In genomic region chr7:153457796-153458195, GRCh38 we compare ENCODE assay signal across 16 cellular contexts.
"Had no signal": no experiment of that assay in that cellular context is flagged by ENCODE, and none has a peak within 500 bp of the region (broad histone marks: within the 10 kb centered on the region; RNA-seq: fewer than 3 reads in every experiment).

No MANE protein-coding gene starts in this region.

- H3K27ac Mint-ChIP-seq: activated CD8-positive, alpha-beta T cell treated with anti-CD3 and anti-CD28 coated beads, Interleukin-2, amount 10 ng/mL, durations not matched to agents 7 days and 5 days; activated naive CD8-positive, alpha-beta T cell treated with anti-CD3 and anti-CD28 coated beads, Interleukin-2, amount 50 U/mL, for 24 hours; stimulated activated naive B cell treated with anti-CD40 and anti-IgM and Interleukin-4, amounts not matched to agents 10 μg/mL and 1 μg/mL and 100 μg/mL, for 72 hours had no signal

- DNase-seq: activated CD4-positive, alpha-beta T cell treated with anti-CD3 and anti-CD28 coated beads for 4 hours; activated CD8-positive, alpha-beta memory T cell treated with anti-CD3 and anti-CD28 coated beads, Interleukin-2, amount 50 U/mL, for 48 hours; activated CD8-positive, alpha-beta T cell treated with anti-CD3 and anti-CD28 coated beads, Interleukin-2, amount 10 ng/mL, durations not matched to agents 7 days and 5 days; activated naive CD4-positive, alpha-beta T cell treated with Interleukin-2 at 50 U/mL for 16 hours; activated naive CD8-positive, alpha-beta T cell treated with anti-CD3 and anti-CD28 coated beads, Interleukin-2, amount 50 U/mL, for 24 hours; colonic mucosa; mesendoderm; psoas muscle; sigmoid colon; stimulated activated CD4-positive, alpha-beta T cell treated with anti-CD3 and anti-CD28 coated beads, Interleukin-2, amount 100 ng/mL, for 24 hours; stimulated activated naive B cell treated with anti-CD40 and anti-IgM and Interleukin-4, amounts not matched to agents 10 μg/mL and 1 μg/mL and 100 μg/mL, for 72 hours; T1000; WERI-Rb-1 had no signal

- H3K4me1 Mint-ChIP-seq: activated naive CD8-positive, alpha-beta T cell treated with anti-CD3 and anti-CD28 coated beads, Interleukin-2, amount 50 U/mL, for 24 hours; stimulated activated naive B cell treated with anti-CD40 and anti-IgM and Interleukin-4, amounts not matched to agents 10 μg/mL and 1 μg/mL and 100 μg/mL, for 72 hours had no signal

- ATAC-seq: activated CD8-positive, alpha-beta T cell treated with anti-CD3 and anti-CD28 coated beads, Interleukin-2, amount 10 ng/mL, durations not matched to agents 7 days and 5 days; activated naive CD8-positive, alpha-beta T cell treated with anti-CD3 and anti-CD28 coated beads, Interleukin-2, amount 50 U/mL, for 24 hours; gastroesophageal sphincter; psoas muscle; stimulated activated naive B cell treated with anti-CD40 and anti-IgM and Interleukin-4, amounts not matched to agents 10 μg/mL and 1 μg/mL and 100 μg/mL, for 72 hours had no signal

- H3K27me3 Mint-ChIP-seq: activated naive CD8-positive, alpha-beta T cell treated with anti-CD3 and anti-CD28 coated beads, Interleukin-2, amount 50 U/mL, for 24 hours; stimulated activated naive B cell treated with anti-CD40 and anti-IgM and Interleukin-4, amounts not matched to agents 10 μg/mL and 1 μg/mL and 100 μg/mL, for 72 hours had no signal

- H3K36me3 ChIP-seq: cardiac muscle cell, colonic mucosa, gastroesophageal sphincter, sigmoid colon, tibial nerve, WERI-Rb-1 had no signal

- H3K4me1 ChIP-seq: colonic mucosa, psoas muscle, tibial nerve had no signal

- H3K27ac ChIP-seq: cardiac muscle cell, colonic mucosa, gastroesophageal sphincter, psoas muscle, sigmoid colon, tibial nerve, WERI-Rb-1 had no signal

- H3K4me3 ChIP-seq: cardiac muscle cell, colonic mucosa, gastroesophageal sphincter, psoas muscle, sigmoid colon, tibial nerve had no signal

- H3K9me3 ChIP-seq: colonic mucosa, gastroesophageal sphincter, psoas muscle had no signal

- H3K27me3 ChIP-seq: cardiac muscle cell, colonic mucosa, gastroesophageal sphincter, sigmoid colon, tibial nerve had no signal

- H3K4me3 Mint-ChIP-seq: activated CD8-positive, alpha-beta T cell treated with anti-CD3 and anti-CD28 coated beads, Interleukin-2, amount 10 ng/mL, durations not matched to agents 7 days and 5 days; activated naive CD8-positive, alpha-beta T cell treated with anti-CD3 and anti-CD28 coated beads, Interleukin-2, amount 50 U/mL, for 24 hours; stimulated activated naive B cell treated with anti-CD40 and anti-IgM and Interleukin-4, amounts not matched to agents 10 μg/mL and 1 μg/mL and 100 μg/mL, for 72 hours had no signal
